Comparison of ENCODE assay signal across 8 cellular contexts in genomic region chr6:51855310-51856082, GRCh38.
A peak's percentile ranks its signal among the peaks of the same experiment; 100 is the strongest.
DNase-seq lines count a peak whose midpoint lies in the region; ATAC-seq, FAIRE-seq and TF ChIP-seq lines count a peak whose summit lies in the region.

No MANE protein-coding gene starts in this region.

- no peaks in the 10 kb centered on the region for H3K9me3 Mint-ChIP-seq in CD14-positive monocyte

- FAIRE-seq in GM12891 (lab: Jason Lieb, UNC): peak; percentile 72

- H3K4me1 Mint-ChIP-seq in CD14-positive monocyte: no peaks in the 10 kb centered on the region

- H3K36me3 Mint-ChIP-seq in CD14-positive monocyte: no peaks in the 10 kb centered on the region

- no peak for TF ChIP-seq POLR2A in GM12891 (IDR thresholded peaks at IDR 0.05; ENCODE audit: low read depth, low read length)

- H3K4me3 Mint-ChIP-seq in CD14-positive monocyte: no peak overlapping the region

- H3K27me3 Mint-ChIP-seq in CD14-positive monocyte (ENCODE audit: low read depth in 3 of 3): peaks cover 2 to 8% (median 4%) of the 10 kb centered on the region in 3 donors

- no peak for DNase-seq in CD14-positive monocyte (ENCODE audit: low spot score)
- DNase-seq in GM12891 (ENCODE audit: insufficient read length, low spot score): peak; percentile 46
- DNase-seq in NCI-H510A treated with DMSO at 0.1 percent for 48 hours (lab: John Stamatoyannopoulos, UW): peak; percentile 71
- DNase-seq in astrocyte of the cerebellum (ENCODE audit: low read depth): peak; percentile 49
- DNase-seq in kidney glomerular epithelial cell (lab: John Stamatoyannopoulos, UW): peak; percentile 57
- no peak for DNase-seq in OCI-M2 (lab: John Stamatoyannopoulos, UW; ENCODE audit: unreplicated experiment)

- TF ChIP-seq CTCF in CD14-positive monocyte (IDR thresholded peaks at IDR 0.05) (peak; percentile 75), astrocyte of the cerebellum (IDR thresholded peaks at IDR 0.05; ENCODE audit: low read depth, low read length, missing control alignments) (peak; percentile 60)

- no peak overlapping the region for H3K27ac Mint-ChIP-seq in CD14-positive monocyte

- no peak overlapping the region for H3K4me3 ChIP-seq in astrocyte of the cerebellum (ENCODE audit: low read depth, low read length)

- ATAC-seq in HG03103 (IDR thresholded peaks at IDR 0.05; ENCODE audit: low read depth, unreplicated experiment) (peak; percentile 82), HG02623 (IDR thresholded peaks at IDR 0.05; ENCODE audit: unreplicated experiment) (no peak)

- in situ Hi-C loops in astrocyte of the cerebellum (cut with HindIII; ENCODE audit: low sequenced_read_pairs): no loop called here

- intact Hi-C loops in CD14-positive monocyte (cut with micrococcal nuclease): loop anchor here in 1 of 2 donors (10.0 kb wide), 1 partner anchor 159 kb away; no protein-coding TSS in a partner anchor

TF ChIP-seq in GM12891, 5 proteins besides CTCF, POLR2A, EP300 and RAD21:
- no peak for TF ChIP-seq TAF1 (IDR thresholded peaks at IDR 0.05; ENCODE audit: low read depth, low read length)
- TF ChIP-seq POU2F2 (IDR thresholded peaks at IDR 0.05; ENCODE audit: low read depth, low read length): no peak
- TF ChIP-seq PAX5 (IDR thresholded peaks at IDR 0.05; ENCODE audit: insufficient read depth, low read length, severe bottlenecking): no peak
- no peak for TF ChIP-seq SPI1 (IDR thresholded peaks at IDR 0.05; ENCODE audit: low read depth, low read length)
- TF ChIP-seq POLR2AphosphoS5 (IDR thresholded peaks at IDR 0.05; ENCODE audit: low read depth, low read length): no peak

Comparison
In these comparisons a context has a peak if more than half of its experiments do, and no peak if none do; other contexts are left out.
1. DNase-seq: peak in GM12891 (single experiment), NCI-H510A treated with DMSO at 0.1 percent for 48 hours (single experiment), astrocyte of the cerebellum (single experiment) and kidney glomerular epithelial cell (single experiment); none in CD14-positive monocyte (single experiment) and OCI-M2 (single experiment).